ENCODE assay signal across 8 cellular contexts in the genomic region with DNA sequence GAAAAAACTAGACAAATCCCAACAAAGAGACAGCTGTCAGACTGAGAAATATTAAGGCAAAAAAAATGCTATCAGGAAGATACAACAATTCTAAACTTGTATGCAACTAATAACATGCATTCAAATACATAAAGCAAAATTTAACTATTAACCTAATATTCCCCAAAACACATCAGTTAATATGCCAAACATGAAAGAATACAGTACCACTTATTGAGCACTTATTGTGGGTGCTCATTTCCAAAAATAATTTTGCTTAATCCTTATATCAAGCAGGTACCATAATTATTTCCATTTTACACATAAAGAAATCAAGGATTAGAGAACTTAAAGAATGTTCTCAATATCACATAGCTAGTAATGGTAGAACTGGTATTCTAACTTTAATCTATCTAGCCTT.
"Had no signal": no experiment of that assay in that cellular context is flagged by ENCODE, and none has a peak within 500 bp of the region (broad histone marks: within the 10 kb centered on the region; RNA-seq: fewer than 3 reads in every experiment).

No MANE protein-coding gene starts in this region.

- FAIRE-seq: G401.6, GM12878, GM12891, GM12892, GM18507, GM19239 had no signal

- DNase-seq: GDM1, GF-D8 had no signal

- H3K4me3 ChIP-seq: GM12878 had no signal

- ATAC-seq: GM12878 had no signal
